In the genomic region with DNA sequence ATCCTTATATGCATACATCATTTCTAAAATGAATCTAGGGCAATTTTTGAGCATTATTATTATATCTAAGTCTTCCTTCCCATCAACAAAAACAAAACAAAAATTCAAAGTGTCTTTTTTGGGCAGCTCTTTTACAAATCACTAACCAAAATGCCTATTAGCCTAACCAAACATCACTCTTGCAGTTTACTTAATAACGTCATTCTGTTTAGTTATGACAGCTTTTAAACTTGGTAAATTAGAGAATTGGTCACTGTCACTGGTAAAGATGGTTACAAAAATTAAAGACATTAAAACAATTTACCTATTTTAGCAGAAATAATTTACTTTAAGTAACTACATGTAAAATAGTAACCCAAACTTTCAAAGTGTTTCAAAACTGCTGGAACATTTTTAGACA, we compare ENCODE assay signal across 15 cellular contexts. TPM values are rescaled to one million over a fixed set of nuclear protein-coding genes. Genes with fewer than 3 reads are reported as not detected.
A peak's percentile ranks its signal among the peaks of the same experiment; 100 is the strongest.
DNase-seq lines count a peak whose midpoint lies in the region; ATAC-seq and TF ChIP-seq lines count a peak whose summit lies in the region.
"Had no signal": no experiment of that assay in that cellular context is flagged by ENCODE, and none has a peak within 500 bp of the region (broad histone marks: within the 10 kb centered on the region; RNA-seq: fewer than 3 reads in every experiment).

No MANE protein-coding gene starts in this region.

- no peak for ATAC-seq in RWPE2 (ENCODE audit: low read depth)
- ATAC-seq in GM19324 (IDR thresholded peaks at IDR 0.05; ENCODE audit: low FRiP score, unreplicated experiment) = no peak
- no peak for ATAC-seq in GM18517 (IDR thresholded peaks at IDR 0.05; ENCODE audit: unreplicated experiment)
- ATAC-seq in GM18858 (IDR thresholded peaks at IDR 0.05; ENCODE audit: unreplicated experiment) = no peak
- ATAC-seq: pancreas had no signal

- H3K9me3 ChIP-seq in RWPE2 (ENCODE audit: severe bottlenecking) (no peaks in the 10 kb centered on the region), osteoblast (ENCODE audit: low read depth, low read length) (no peaks in the 10 kb centered on the region)
- H3K9me3 ChIP-seq: Caco-2, pancreas had no signal

- H3K27me3 ChIP-seq in ACC112 (ENCODE audit: insufficient read depth, low read length) (no peaks in the 10 kb centered on the region), RWPE2 (ENCODE audit: insufficient read depth, poor library complexity, severe bottlenecking) (no peaks in the 10 kb centered on the region), osteoblast (ENCODE audit: insufficient read depth, low read length) (no peaks in the 10 kb centered on the region)

- H3K27ac ChIP-seq in ACC112 (ENCODE audit: low read depth, low read length) = 0 out of 2 replicates have a peak overlapping the region, but pooled peaks have one; percentile 0
- peak overlapping the region; percentile 76 for H3K27ac ChIP-seq in RWPE2 (ENCODE audit: poor library complexity, severe bottlenecking)
- H3K27ac ChIP-seq in osteoblast (ENCODE audit: low read depth, low read length) = peak overlapping the region; percentile 93
- H3K27ac ChIP-seq: pancreas had no signal

- H3K79me2 ChIP-seq in ACC112 (ENCODE audit: control insufficient read depth, insufficient read depth, low read length, unreplicated experiment) (peaks cover 98% of the 10 kb centered on the region), osteoblast (ENCODE audit: insufficient read depth, low read length) (peaks cover 98% of the 10 kb centered on the region)

- no peak overlapping the region for H2AFZ ChIP-seq in ACC112 (ENCODE audit: low read length, unreplicated experiment)
- no peak overlapping the region for H2AFZ ChIP-seq in osteoblast (ENCODE audit: low read length)

- H3K4me1 ChIP-seq in ACC112 (ENCODE audit: control insufficient read depth, insufficient read depth, low read length, unreplicated experiment) (peaks cover 70% of the 10 kb centered on the region), RWPE2 (ENCODE audit: insufficient read depth, poor library complexity, severe bottlenecking) (peaks cover 61% of the 10 kb centered on the region), osteoblast (ENCODE audit: insufficient read depth, low read length) (peaks cover 40% of the 10 kb centered on the region)

- no peak for TF ChIP-seq CTCF in RWPE2 (IDR thresholded peaks at IDR 0.05; ENCODE audit: poor library complexity, severe bottlenecking)
- no peak for TF ChIP-seq CTCF in fibroblast of mammary gland (conservative IDR thresholded peaks at IDR 0.05; ENCODE audit: control insufficient read depth, insufficient read depth, low read depth, low read length)
- no peak for TF ChIP-seq CTCF in osteoblast (IDR thresholded peaks at IDR 0.05; ENCODE audit: extremely low read depth, low read depth, low read length)

- peaks cover 25% of the 10 kb centered on the region for H4K20me1 ChIP-seq in osteoblast (ENCODE audit: insufficient read depth, low read length)

- H3K36me3 ChIP-seq in ACC112 (ENCODE audit: insufficient read depth, low read length) (0 out of 2 replicates have a peak, but pooled peaks cover 6% of the 10 kb centered on the region), RWPE2 (ENCODE audit: low read depth) (peaks cover 55% of the 10 kb centered on the region), osteoblast (ENCODE audit: insufficient read depth, low read length) (no peaks in the 10 kb centered on the region)
- H3K36me3 ChIP-seq: pancreas had no signal

- peak overlapping the region; percentile 89 for H3K4me2 ChIP-seq in osteoblast (ENCODE audit: insufficient read depth, low read length)

- peak overlapping the region; percentile 80 for H3K4me3 ChIP-seq in ACC112 (ENCODE audit: low read depth, low read length)
- peak overlapping the region; percentile 85 for H3K4me3 ChIP-seq in RWPE2 (ENCODE audit: severe bottlenecking)
- peak overlapping the region; percentile 89 for H3K4me3 ChIP-seq in fibroblast of mammary gland (ENCODE audit: control insufficient read depth, low read depth, low read length)
- peak overlapping the region; percentile 95 for H3K4me3 ChIP-seq in osteoblast (ENCODE audit: insufficient read depth, low read length)

- DNase-seq in RWPE2 (ENCODE audit: low spot score) (no peak), fibroblast of mammary gland (ENCODE audit: low read depth) (no peak), osteoblast (ENCODE audit: insufficient read length, low spot score, missing footprints) (no peak), cortex of kidney (lab: John Stamatoyannopoulos, UW) (no peak)
- DNase-seq: activated B cell treated with CpG ODN at 0.5 μM for 24 hours, activated gamma-delta T cell treated with Interleukin-2 at 50 U/mL for 16 hours, Caco-2, GDM1, NCI-H187 treated with DMSO at 0.1 percent for 48 hours, NCI-H510A treated with DMSO at 0.1 percent for 48 hours, pancreas had no signal

RNA-seq across cellular contexts. Expression of gene ARHGAP29, which starts 2.8 kb away (rescaled TPM):
- 13.3 and 17.0 TPM in 2 replicates for total RNA-seq in osteoblast
- total RNA-seq: activated B cell treated with CpG ODN at 0.5 μM for 24 hours had no signal

Comparison
In these comparisons a context has a peak if more than half of its experiments do, and no peak if none do; other contexts are left out.
1. H3K27ac ChIP-seq: peak in every context shown above with its lines; median percentile 93 in osteoblast; 76 in RWPE2; 0 in ACC112.